Comparison of ENCODE assay signal across 8 cellular contexts in the genomic region with DNA sequence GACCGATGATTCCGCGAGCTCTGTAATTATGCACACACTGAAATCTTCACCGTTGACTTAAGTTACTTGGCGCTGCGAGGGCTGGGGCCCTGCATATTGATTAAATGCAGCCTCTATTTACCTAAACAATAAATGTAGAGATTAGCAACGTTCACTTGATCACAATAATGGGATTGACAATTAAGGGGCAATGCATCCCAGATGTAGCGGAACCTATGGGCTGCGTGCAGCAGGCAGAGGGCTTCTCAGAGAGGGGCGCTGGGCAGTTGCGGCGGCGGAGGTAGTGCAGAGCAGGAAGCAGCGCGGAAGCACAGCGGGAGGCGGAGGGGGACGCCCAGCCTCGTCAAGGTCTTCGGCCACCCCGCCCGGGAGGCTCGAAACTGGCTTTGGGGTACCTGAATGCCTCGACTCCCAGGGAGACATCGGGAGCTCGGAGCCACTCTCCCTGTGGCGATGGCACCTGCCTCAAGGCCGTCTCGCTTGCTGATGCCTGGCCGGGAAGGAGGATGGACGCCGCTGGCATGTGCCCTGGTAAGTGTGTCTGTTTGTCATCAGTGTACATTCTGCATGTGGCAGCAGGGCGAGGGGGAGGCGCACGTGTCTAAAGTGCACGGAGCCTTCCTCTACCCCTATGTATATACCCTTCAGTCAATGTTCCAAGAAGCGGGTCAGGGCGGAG. TPM values are rescaled to one million over a fixed set of nuclear protein-coding genes. Genes with fewer than 3 reads are reported as not detected.
DNase-seq lines count a peak whose midpoint lies in the region; ATAC-seq and TF ChIP-seq lines count a peak whose summit lies in the region.

No MANE protein-coding gene starts in this region.

- DNase-seq in COLO668 (lab: John Stamatoyannopoulos, UW; ENCODE audit: unreplicated experiment) = peak; percentile 52
- peak; percentile 30 for DNase-seq in NCI-H524 treated with DMSO at 0.1 percent for 48 hours (lab: John Stamatoyannopoulos, UW)
- no peak for DNase-seq in effector memory CD4-positive, alpha-beta T cell
- DNase-seq in NCI-H1105 (lab: John Stamatoyannopoulos, UW) = no peak
- DNase-seq in NAMALWA (ENCODE audit: low spot score) = no peak
- DNase-seq in NCI-H1436 (lab: John Stamatoyannopoulos, UW) = no peak

- TF ChIP-seq EP300 in neural cell (conservative IDR thresholded peaks at IDR 0.05; ENCODE audit: poor library complexity, severe bottlenecking) = no peak

- no peaks in the 10 kb centered on the region for H4K20me1 ChIP-seq in neural cell (ENCODE audit: insufficient read depth)

- no peaks in the 10 kb centered on the region for H3K9me2 ChIP-seq in neural cell (ENCODE audit: insufficient read depth, low read length)

- TF ChIP-seq CTCF in neural cell (IDR thresholded peaks at IDR 0.05; ENCODE audit: poor library complexity, severe bottlenecking) = no peak

- H3K9ac ChIP-seq in neural cell (ENCODE audit: low read length) = no peak overlapping the region

- H3K27ac ChIP-seq in effector memory CD4-positive, alpha-beta T cell (ENCODE audit: insufficient read depth, low read length, poor library complexity, severe bottlenecking) = no peak overlapping the region
- no peak overlapping the region for H3K27ac ChIP-seq in neural cell (ENCODE audit: low read length)

- H3F3A ChIP-seq in neural cell (ENCODE audit: insufficient read depth, low read length, poor library complexity, severe bottlenecking) = peaks cover 4% of the 10 kb centered on the region

- peaks cover 17% of the 10 kb centered on the region for H3K4me1 ChIP-seq in effector memory CD4-positive, alpha-beta T cell (ENCODE audit: control insufficient read depth, insufficient read depth, low read length, poor library complexity, severe bottlenecking)

- H3K4me3 ChIP-seq in effector memory CD4-positive, alpha-beta T cell (ENCODE audit: insufficient read depth, low read depth, low read length, poor library complexity, severe bottlenecking) = peak overlapping the region; percentile 39
- H3K4me3 ChIP-seq in neural cell (ENCODE audit: low read length) = peak overlapping the region; percentile 58

- H3K9me3 ChIP-seq in effector memory CD4-positive, alpha-beta T cell (ENCODE audit: control insufficient read depth, low read length) = no peaks in the 10 kb centered on the region
- H3K9me3 ChIP-seq in neural cell (ENCODE audit: low read length) = no peaks in the 10 kb centered on the region

- no peak for TF ChIP-seq RAD21 in neural cell (conservative IDR thresholded peaks at IDR 0.05)

- peaks cover 79% of the 10 kb centered on the region for H3K27me3 ChIP-seq in effector memory CD4-positive, alpha-beta T cell (replicated peaks; ENCODE audit: control insufficient read depth, insufficient read depth, low read length, poor library complexity, severe bottlenecking)
- H3K27me3 ChIP-seq in neural cell (ENCODE audit: insufficient read depth, low read depth, low read length) = peaks cover 80% of the 10 kb centered on the region

- no peaks in the 10 kb centered on the region for H3K79me2 ChIP-seq in neural cell (replicated peaks; ENCODE audit: insufficient read depth, low read length)

- no peak overlapping the region for H3K4me2 ChIP-seq in neural cell (ENCODE audit: low read length)

- no peak overlapping the region for H2AFZ ChIP-seq in neural cell (ENCODE audit: low read depth, low read length)

- H3K36me3 ChIP-seq in effector memory CD4-positive, alpha-beta T cell (ENCODE audit: control insufficient read depth, insufficient read depth, low read length) = no peaks in the 10 kb centered on the region
- no peaks in the 10 kb centered on the region for H3K36me3 ChIP-seq in neural cell (ENCODE audit: insufficient read depth, low read length)

- no peak for ATAC-seq in HG03108 (IDR thresholded peaks at IDR 0.05; ENCODE audit: unreplicated experiment)

TF ChIP-seq in neural cell, 6 proteins besides CTCF, POLR2A, EP300 and RAD21:
- TF ChIP-seq EZH2 (IDR thresholded peaks at IDR 0.05; ENCODE audit: borderline replicate concordance, insufficient read depth, low read length, poor library complexity, severe bottlenecking) (peak; percentile 76), MXI1 (conservative IDR thresholded peaks at IDR 0.05; ENCODE audit: poor library complexity, severe bottlenecking) (no peak), SMC3 (conservative IDR thresholded peaks at IDR 0.05; ENCODE audit: poor library complexity) (no peak)

RNA-seq across cellular contexts. Expression of a gene that starts 7.7 kb away (rescaled TPM):
- polyA plus RNA-seq in neural cell = 1.6 and 2.5 TPM in 2 replicates
- polyA minus RNA-seq in neural cell = 3.7 and 4.1 TPM in 2 replicates

Comparison
In these comparisons a context has a peak if more than half of its experiments do, and no peak if none do; other contexts are left out.
1. DNase-seq: peak in COLO668 (single experiment) and NCI-H524 treated with DMSO at 0.1 percent for 48 hours (single experiment); none in effector memory CD4-positive, alpha-beta T cell (0 of 3), NCI-H1105 (single experiment), NAMALWA (single experiment) and NCI-H1436 (single experiment).